Comparison of ENCODE assay signal across 36 cellular contexts in genomic region chr14:70498191-70498590, GRCh38. TPM values are rescaled to one million over a fixed set of nuclear protein-coding genes. Genes with fewer than 3 reads are reported as not detected.
"Had no signal": no experiment of that assay in that cellular context is flagged by ENCODE, and none has a peak within 500 bp of the region (broad histone marks: within the 10 kb centered on the region; RNA-seq: fewer than 3 reads in every experiment).

No MANE protein-coding gene starts in this region.

- H3K27me3 ChIP-seq: MG63 had no signal

- DNase-seq: Karpas-422, Kasumi-1, MG63, MM.1S, NCI-H1048, NCI-H1092, NCI-H1092 treated with DMSO at 0.1 percent for 48 hours, NCI-H1105, NCI-H1105 treated with DMSO at 0.1 percent for 48 hours, NCI-H1417, NCI-H1417 treated with DMSO at 0.1 percent for 48 hours, NCI-H1436, NCI-H1436 treated with DMSO at 0.1 percent for 48 hours, NCI-H146, NCI-H1694, NCI-H1694 treated with DMSO at 0.1 percent for 48 hours, NCI-H187, NCI-H187 treated with DMSO at 0.1 percent for 48 hours, NCI-H1930, NCI-H2029, NCI-H2029 treated with DMSO at 0.1 percent for 48 hours, NCI-H2081, NCI-H2081 treated with DMSO at 0.1 percent for 48 hours, NCI-H2107, NCI-H2171 treated with DMSO at 0.1 percent for 48 hours, NCI-H2227 treated with DMSO at 0.1 percent for 48 hours, NCI-H345, NCI-H446, NCI-H446 treated with DMSO at 0.1 percent for 48 hours, NCI-H510A, NCI-H510A treated with DMSO at 0.1 percent for 48 hours, NCI-H524, NCI-H524 treated with DMSO at 0.1 percent for 48 hours, NCI-H526 had no signal

- H3K27ac ChIP-seq: KMS-11 had no signal

- H3K4me3 ChIP-seq: MG63 had no signal

- H3K9ac ChIP-seq: KMS-11 had no signal

- H3K36me3 ChIP-seq: MG63 had no signal

- H3K9me3 ChIP-seq: MG63 had no signal

RNA-seq across cellular contexts. Expression of gene ADAM20, which starts 36.6 kb away (rescaled TPM):
- total RNA-seq: M059J had no signal
